ENCODE assay signal across 22 cellular contexts in the genomic region with DNA sequence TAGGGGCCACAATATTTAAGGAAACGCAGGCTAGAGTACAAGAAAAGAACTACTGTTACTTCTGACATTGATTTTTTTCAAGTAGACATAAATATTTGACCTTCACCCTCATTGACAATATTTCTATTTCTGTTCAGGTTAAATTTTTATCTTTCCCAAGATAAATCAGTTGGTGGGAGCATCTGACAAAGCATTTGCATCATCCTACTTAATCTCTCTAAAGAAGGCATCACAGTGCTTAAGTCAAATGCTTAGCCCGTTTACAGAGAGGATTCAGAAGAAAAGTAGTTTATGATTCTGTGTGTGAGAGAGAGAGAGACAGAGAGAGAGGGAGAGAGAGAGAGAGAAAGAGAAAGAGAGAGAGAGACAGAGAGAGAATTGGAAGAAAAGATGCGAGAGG.
DNase-seq lines count a peak whose midpoint lies in the region; ATAC-seq, FAIRE-seq and TF ChIP-seq lines count a peak whose summit lies in the region.
"Had no signal": no experiment of that assay in that cellular context is flagged by ENCODE, and none has a peak within 500 bp of the region (broad histone marks: within the 10 kb centered on the region; RNA-seq: fewer than 3 reads in every experiment).

No MANE protein-coding gene starts in this region.

- H3K36me3 Mint-ChIP-seq in WTC11 (no peaks in the 10 kb centered on the region), nephron progenitor cell (ENCODE audit: low read depth) (no peaks in the 10 kb centered on the region)
- H3K36me3 Mint-ChIP-seq: activated naive CD4-positive, alpha-beta T cell treated with anti-CD3 and anti-CD28 coated beads, Interleukin-2, amount 10 ng/mL, durations not matched to agents 7 days and 5 days; CD4-positive, CD25-positive, alpha-beta regulatory T cell had no signal

- POLR2A ChIA-PET in WTC11 (lab: Charles Lee) = no interaction called here

- H3K27ac Mint-ChIP-seq in WTC11 = peak overlapping the region; percentile 66
- peak overlapping the region; percentile 7 for H3K27ac Mint-ChIP-seq in nephron progenitor cell
- H3K27ac Mint-ChIP-seq: activated naive CD4-positive, alpha-beta T cell treated with anti-CD3 and anti-CD28 coated beads, Interleukin-2, amount 10 ng/mL, durations not matched to agents 7 days and 5 days; CD4-positive, CD25-positive, alpha-beta regulatory T cell; HFFc6; immature natural killer cell; T-helper 1 cell treated with Interleukin-12 subunit alpha and Interleukin-12 subunit beta and Interleukin-4 antibody, amounts not matched to agents 30 μg/mL and 1 μg/mL, for 36 hours had no signal

- no peaks in the 10 kb centered on the region for H3K9me3 Mint-ChIP-seq in WTC11
- H3K9me3 Mint-ChIP-seq in nephron progenitor cell = no peaks in the 10 kb centered on the region
- H3K9me3 Mint-ChIP-seq: nephron had no signal

- H3K27me3 Mint-ChIP-seq in WTC11 (ENCODE audit: low read depth) (no peaks in the 10 kb centered on the region; the same call in 1 of the 2 replicates), nephron progenitor cell (ENCODE audit: low read depth, poor library complexity) (peaks cover 4% of the 10 kb centered on the region)
- H3K27me3 Mint-ChIP-seq: activated naive CD4-positive, alpha-beta T cell treated with anti-CD3 and anti-CD28 coated beads, Interleukin-2, amount 10 ng/mL, durations not matched to agents 7 days and 5 days; CD4-positive, CD25-positive, alpha-beta regulatory T cell had no signal

- DNase-seq in D721Med (ENCODE audit: insufficient read length, low spot score) = no peak
- DNase-seq in NCI-H146 (lab: John Stamatoyannopoulos, UW) = peak; percentile 44
- no peak for DNase-seq in WTC11 (ENCODE audit: low spot score)
- DNase-seq in nephron progenitor cell = no peak
- DNase-seq in NCI-H1417 (lab: John Stamatoyannopoulos, UW) = no peak
- DNase-seq in GM03348 (ENCODE audit: low spot score) = no peak
- DNase-seq: activated CD4-positive, alpha-beta T cell treated with anti-CD3 and anti-CD28 coated beads for 4 hours; activated naive CD4-positive, alpha-beta T cell treated with anti-CD3 and anti-CD28 coated beads, Interleukin-2, amount 10 ng/mL, durations not matched to agents 7 days and 5 days; activated T-cell treated with anti-CD3 and anti-CD28 coated beads, Interleukin-2, amount 50 U/mL, for 48 hours; aorta; CD4-positive, CD25-positive, alpha-beta regulatory T cell; foreskin keratinocyte; GDM1; HFFc6; immature natural killer cell; left ventricle myocardium inferior; NCI-H1417 treated with DMSO at 0.1 percent for 48 hours; NCI-H526; substantia nigra had no signal

- H3K4me3 Mint-ChIP-seq in WTC11 (no peak overlapping the region), nephron progenitor cell (no peak overlapping the region)
- H3K4me3 Mint-ChIP-seq: activated naive CD4-positive, alpha-beta T cell treated with anti-CD3 and anti-CD28 coated beads, Interleukin-2, amount 10 ng/mL, durations not matched to agents 7 days and 5 days; CD4-positive, CD25-positive, alpha-beta regulatory T cell; HFFc6; immature natural killer cell; nephron; T-helper 1 cell treated with Interleukin-12 subunit alpha and Interleukin-12 subunit beta and Interleukin-4 antibody, amounts not matched to agents 30 μg/mL and 1 μg/mL, for 36 hours had no signal

- TF ChIP-seq CTCF in D721Med (IDR thresholded peaks at IDR 0.05; ENCODE audit: insufficient read depth, missing control alignments) (no peak), WTC11 (IDR thresholded peaks at IDR 0.05) (no peak), nephron progenitor cell (IDR thresholded peaks at IDR 0.05) (no peak)

- H3K4me1 Mint-ChIP-seq in WTC11 (peaks cover 34% of the 10 kb centered on the region), nephron progenitor cell (no peaks in the 10 kb centered on the region)
- H3K4me1 Mint-ChIP-seq: activated naive CD4-positive, alpha-beta T cell treated with anti-CD3 and anti-CD28 coated beads, Interleukin-2, amount 10 ng/mL, durations not matched to agents 7 days and 5 days; CD4-positive, CD25-positive, alpha-beta regulatory T cell; immature natural killer cell; nephron had no signal

- ATAC-seq in WTC11 (no peak), GM19397 (IDR thresholded peaks at IDR 0.05; ENCODE audit: unreplicated experiment) (no peak)
- ATAC-seq: foreskin keratinocyte had no signal

- CTCF ChIA-PET in WTC11 (lab: Charles Lee) = no interaction called here

- peak; percentile 89 for FAIRE-seq in D721Med (lab: Jason Lieb, UNC)

TF ChIP-seq in WTC11, 78 proteins besides CTCF, POLR2A, EP300 and RAD21 (continues in another document):
- TF ChIP-seq SP1 (CRISPR knock-in tag; conservative IDR thresholded peaks at IDR 0.05) (no peak), ZNF416 (CRISPR knock-in tag; IDR thresholded peaks at IDR 0.05) (no peak), FOXJ3 (CRISPR knock-in tag; IDR thresholded peaks at IDR 0.05; ENCODE audit: borderline replicate concordance) (no peak), NFYB (CRISPR knock-in tag; conservative IDR thresholded peaks at IDR 0.05; ENCODE audit: low read depth) (no peak), ETV6 (CRISPR knock-in tag; IDR thresholded peaks at IDR 0.05) (no peak), ESRRA (CRISPR knock-in tag; IDR thresholded peaks at IDR 0.05; ENCODE audit: borderline replicate concordance) (no peak), FOXP1 (CRISPR knock-in tag; IDR thresholded peaks at IDR 0.05; ENCODE audit: borderline replicate concordance) (no peak), FOXK1 (CRISPR knock-in tag; IDR thresholded peaks at IDR 0.05) (no peak), ZNF317 (CRISPR knock-in tag; IDR thresholded peaks at IDR 0.05; ENCODE audit: borderline replicate concordance, low read depth) (no peak), MXD4 (CRISPR knock-in tag; IDR thresholded peaks at IDR 0.05; ENCODE audit: borderline replicate concordance) (no peak), CREB1 (CRISPR knock-in tag; IDR thresholded peaks at IDR 0.05) (no peak), JAZF1 (CRISPR knock-in tag; IDR thresholded peaks at IDR 0.05) (no peak)
- TF ChIP-seq, protein P1, sequence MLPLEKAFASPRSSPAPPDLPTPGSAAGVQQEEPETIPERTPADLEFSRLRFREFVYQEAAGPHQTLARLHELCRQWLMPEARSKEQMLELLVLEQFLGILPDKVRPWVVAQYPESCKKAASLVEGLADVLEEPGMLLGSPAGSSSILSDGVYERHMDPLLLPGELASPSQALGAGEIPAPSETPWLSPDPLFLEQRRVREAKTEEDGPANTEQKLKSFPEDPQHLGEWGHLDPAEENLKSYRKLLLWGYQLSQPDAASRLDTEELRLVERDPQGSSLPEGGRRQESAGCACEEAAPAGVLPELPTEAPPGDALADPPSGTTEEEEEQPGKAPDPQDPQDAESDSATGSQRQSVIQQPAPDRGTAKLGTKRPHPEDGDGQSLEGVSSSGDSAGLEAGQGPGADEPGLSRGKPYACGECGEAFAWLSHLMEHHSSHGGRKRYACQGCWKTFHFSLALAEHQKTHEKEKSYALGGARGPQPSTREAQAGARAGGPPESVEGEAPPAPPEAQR (CRISPR knock-in tag; IDR thresholded peaks at IDR 0.05) = no peak
- TF ChIP-seq, protein P2, sequence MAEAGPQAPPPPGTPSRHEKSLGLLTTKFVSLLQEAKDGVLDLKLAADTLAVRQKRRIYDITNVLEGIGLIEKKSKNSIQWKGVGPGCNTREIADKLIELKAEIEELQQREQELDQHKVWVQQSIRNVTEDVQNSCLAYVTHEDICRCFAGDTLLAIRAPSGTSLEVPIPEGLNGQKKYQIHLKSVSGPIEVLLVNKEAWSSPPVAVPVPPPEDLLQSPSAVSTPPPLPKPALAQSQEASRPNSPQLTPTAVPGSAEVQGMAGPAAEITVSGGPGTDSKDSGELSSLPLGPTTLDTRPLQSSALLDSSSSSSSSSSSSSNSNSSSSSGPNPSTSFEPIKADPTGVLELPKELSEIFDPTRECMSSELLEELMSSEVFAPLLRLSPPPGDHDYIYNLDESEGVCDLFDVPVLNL (CRISPR knock-in tag; IDR thresholded peaks at IDR 0.05; ENCODE audit: borderline replicate concordance, low read depth) = no peak
- TF ChIP-seq, protein P3, sequence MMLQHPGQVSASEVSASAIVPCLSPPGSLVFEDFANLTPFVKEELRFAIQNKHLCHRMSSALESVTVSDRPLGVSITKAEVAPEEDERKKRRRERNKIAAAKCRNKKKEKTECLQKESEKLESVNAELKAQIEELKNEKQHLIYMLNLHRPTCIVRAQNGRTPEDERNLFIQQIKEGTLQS (CRISPR knock-in tag; conservative IDR thresholded peaks at IDR 0.05) = no peak
- TF ChIP-seq, protein P4, sequence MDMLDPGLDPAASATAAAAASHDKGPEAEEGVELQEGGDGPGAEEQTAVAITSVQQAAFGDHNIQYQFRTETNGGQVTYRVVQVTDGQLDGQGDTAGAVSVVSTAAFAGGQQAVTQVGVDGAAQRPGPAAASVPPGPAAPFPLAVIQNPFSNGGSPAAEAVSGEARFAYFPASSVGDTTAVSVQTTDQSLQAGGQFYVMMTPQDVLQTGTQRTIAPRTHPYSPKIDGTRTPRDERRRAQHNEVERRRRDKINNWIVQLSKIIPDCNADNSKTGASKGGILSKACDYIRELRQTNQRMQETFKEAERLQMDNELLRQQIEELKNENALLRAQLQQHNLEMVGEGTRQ (CRISPR knock-in tag; IDR thresholded peaks at IDR 0.05) = no peak
- TF ChIP-seq, protein P5, sequence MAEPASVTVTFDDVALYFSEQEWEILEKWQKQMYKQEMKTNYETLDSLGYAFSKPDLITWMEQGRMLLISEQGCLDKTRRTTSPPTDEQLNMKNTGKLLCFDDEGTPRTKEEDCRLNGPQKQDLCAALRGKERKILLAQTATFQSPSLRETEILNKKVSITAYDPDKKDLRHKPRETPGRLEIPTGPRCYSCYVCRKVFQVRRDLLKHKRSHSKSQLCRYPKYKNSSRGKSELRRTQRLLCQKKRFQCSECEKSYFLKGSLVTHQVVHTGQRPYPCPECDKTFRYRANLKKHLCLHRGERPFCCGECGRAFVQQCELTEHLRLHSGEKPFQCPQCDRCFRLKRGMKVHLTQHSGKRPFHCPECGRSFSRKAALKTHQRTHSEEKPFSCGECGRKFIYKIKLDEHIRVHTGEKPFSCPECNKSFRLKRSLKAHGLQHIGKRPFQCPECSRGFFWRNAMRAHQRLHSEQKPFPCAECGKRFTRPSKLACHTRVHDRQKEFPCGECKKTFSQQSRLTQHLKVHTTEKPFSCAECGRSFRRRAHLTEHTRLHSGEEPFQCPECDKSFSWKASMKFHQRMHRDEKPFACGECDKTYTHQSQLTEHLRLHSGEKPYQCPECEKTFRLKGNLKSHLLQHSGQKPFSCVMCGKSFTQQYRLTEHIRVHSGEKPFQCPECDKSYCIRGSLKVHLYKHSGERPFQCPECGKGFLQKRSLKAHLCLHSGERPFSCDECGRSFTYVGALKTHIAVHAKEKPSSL (CRISPR knock-in tag; conservative IDR thresholded peaks at IDR 0.05) = no peak
